Comparison of ENCODE assay signal across 19 cellular contexts in the genomic region with DNA sequence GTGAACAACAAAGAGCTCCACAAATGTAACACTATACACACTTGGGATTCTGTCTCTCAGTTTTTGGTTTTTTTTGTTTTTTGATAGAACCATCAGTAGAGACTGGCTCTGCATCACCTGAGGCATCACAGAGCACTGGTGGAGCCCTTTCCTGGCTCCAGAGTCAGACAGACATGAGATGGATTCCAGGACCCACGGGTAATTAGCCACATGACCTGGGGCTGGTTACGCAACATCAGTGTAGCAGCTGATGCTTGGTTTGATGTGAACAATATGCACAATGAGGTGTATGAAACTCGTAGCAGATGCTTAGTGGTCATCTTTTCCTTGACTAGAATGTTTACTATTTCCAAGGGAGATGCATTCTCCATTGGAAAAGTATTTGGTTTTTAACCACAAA. TPM values are rescaled to one million over a fixed set of nuclear protein-coding genes. Genes with fewer than 3 reads are reported as not detected.
DNase-seq lines count a peak whose midpoint lies in the region; FAIRE-seq and TF ChIP-seq lines count a peak whose summit lies in the region.
"Had no signal": no experiment of that assay in that cellular context is flagged by ENCODE, and none has a peak within 500 bp of the region (broad histone marks: within the 10 kb centered on the region; RNA-seq: fewer than 3 reads in every experiment).

No MANE protein-coding gene starts in this region.

- FAIRE-seq in GM12892 (lab: Jason Lieb, UNC), result no peak
- FAIRE-seq: urothelium cell line had no signal

- TF ChIP-seq POLR2A in GM12892 (IDR thresholded peaks at IDR 0.05; ENCODE audit: low read depth, low read length), result no peak

- peak; percentile 32 for DNase-seq in AG08395 (ENCODE audit: low spot score)
- DNase-seq in H4 (ENCODE audit: low spot score), result peak; percentile 34
- DNase-seq in amniotic stem cell (lab: John Stamatoyannopoulos, UW), result peak; percentile 2
- peak; percentile 10 for DNase-seq in fibroblast of the conjunctiva (ENCODE audit: low read depth)
- no peak for DNase-seq in DMS 273 (lab: John Stamatoyannopoulos, UW; ENCODE audit: unreplicated experiment)
- no peak for DNase-seq in NCI-H2081 treated with DMSO at 0.1 percent for 48 hours (lab: John Stamatoyannopoulos, UW)
- no peak for DNase-seq in NOMO-1 (lab: John Stamatoyannopoulos, UW; ENCODE audit: unreplicated experiment in 2 of 2)
- DNase-seq in GM12892 (ENCODE audit: insufficient read length), result no peak
- DNase-seq: activated CD8-positive, alpha-beta memory T cell treated with anti-CD3 and anti-CD28 coated beads, Interleukin-2, amount 10 ng/mL, durations not matched to agents 7 days and 5 days; central memory CD4-positive, alpha-beta T cell; effector memory CD8-positive, alpha-beta T cell; heart left ventricle; KBM-7; NCI-H1105 treated with DMSO at 0.1 percent for 48 hours; NCI-H524; stimulated activated naive CD8-positive, alpha-beta T cell treated with anti-CD3 and anti-CD28 coated beads, Interleukin-15, amount 100 ng/mL, for 72 hours had no signal

RNA-seq across cellular contexts. Expression of gene CMPK2, which starts 40.7 kb away (rescaled TPM):
- 3.4 and 4.8 TPM in 2 replicates for total RNA-seq in H4 (2014; rRNA removed; shearing (Covaris generic))
- 2.9 TPM for polyA plus RNA-seq in GM12892 (2012; ENCODE audit: missing spikeins)

RNA-seq across cellular contexts. Expression of gene RSAD2, which starts 52.6 kb away (rescaled TPM):
- total RNA-seq in H4 (2014; rRNA removed; shearing (Covaris generic)), result 1.2 and 1.7 TPM in 2 replicates
- 1.5 TPM for polyA plus RNA-seq in GM12892 (2012; ENCODE audit: missing spikeins)
- total RNA-seq: osteocyte, WTC11 had no signal

Comparison
In these comparisons a context has a peak if more than half of its experiments do, and no peak if none do; other contexts are left out.
1. DNase-seq: peak in AG08395 (single experiment), H4 (single experiment), amniotic stem cell (single experiment) and fibroblast of the conjunctiva (single experiment); none in DMS 273 (single experiment), NCI-H2081 treated with DMSO at 0.1 percent for 48 hours (single experiment), NOMO-1 (0 of 2) and GM12892 (single experiment).